ENCODE assay signal across 21 cellular contexts in the genomic region with DNA sequence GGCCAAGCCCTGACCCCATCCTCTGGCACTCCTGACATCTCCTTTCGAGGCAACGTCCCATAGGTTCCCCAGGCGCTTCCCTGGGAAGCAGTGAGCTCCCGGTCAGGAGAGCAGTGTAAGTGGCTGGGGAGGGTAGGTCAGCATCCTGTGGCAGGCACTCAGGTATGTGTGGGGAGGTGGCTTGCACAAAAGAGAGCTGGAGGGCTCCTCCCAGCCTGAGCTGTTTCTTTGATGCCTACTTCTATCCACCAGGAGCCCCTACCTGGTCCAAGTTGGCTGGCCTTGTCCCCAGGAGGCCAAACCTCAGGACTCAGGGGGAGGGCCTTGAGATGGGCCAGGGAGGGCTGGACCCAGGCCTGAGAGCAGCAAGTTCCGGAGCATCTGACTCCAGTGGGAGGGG. TPM values are rescaled to one million over a fixed set of nuclear protein-coding genes. Genes with fewer than 3 reads are reported as not detected.
DNase-seq lines count a peak whose midpoint lies in the region; ATAC-seq and TF ChIP-seq lines count a peak whose summit lies in the region.
"Had no signal": no experiment of that assay in that cellular context is flagged by ENCODE, and none has a peak within 500 bp of the region (broad histone marks: within the 10 kb centered on the region; RNA-seq: fewer than 3 reads in every experiment).

No MANE protein-coding gene starts in this region.

- H3K18ac ChIP-seq in H9 (ENCODE audit: insufficient read length, low read depth, low read length) (no peak overlapping the region), neuronal stem cell (ENCODE audit: low read length) (peak overlapping the region; percentile 40)

- no peak for ATAC-seq in activated naive CD8-positive, alpha-beta T cell treated with anti-CD3 and anti-CD28 coated beads, Interleukin-2, amount 50 U/mL, for 24 hours
- no peak for ATAC-seq in gastrocnemius medialis
- no peak for ATAC-seq in activated T-cell treated with anti-CD3 and anti-CD28 coated beads, Interleukin-2, amount 50 U/mL, for 4 hours
- ATAC-seq: CD8-positive, alpha-beta T cell; HCT116; SK-N-SH treated with all-trans-retinoic acid at 6 μM for 48 hours had no signal

- no peak overlapping the region for H3K56ac ChIP-seq in H9 (ENCODE audit: insufficient read length, low read depth, low read length)

- H3K4me3 Mint-ChIP-seq in H9 (no peak overlapping the region), glutamatergic neuron (ENCODE audit: unreplicated experiment) (no peak overlapping the region)
- no peak overlapping the region for H3K4me3 Mint-ChIP-seq in activated naive CD8-positive, alpha-beta T cell treated with anti-CD3 and anti-CD28 coated beads, Interleukin-2, amount 50 U/mL, for 24 hours
- no peak overlapping the region for H3K4me3 Mint-ChIP-seq in activated T-cell treated with anti-CD3 and anti-CD28 coated beads, Interleukin-2, amount 50 U/mL, for 4 hours
- H3K4me3 Mint-ChIP-seq: CD8-positive, alpha-beta T cell had no signal

- peaks cover 2% of the 10 kb centered on the region for H4K20me1 ChIP-seq in H9 (ENCODE audit: control insufficient read depth, insufficient read depth, insufficient read length)
- H4K20me1 ChIP-seq: BLaER1 treated with 17β-estradiol and CSF1 and Interleukin-3, amounts not matched to agents 10 nM and 100 nM had no signal

- H3K23me2 ChIP-seq in H9 (ENCODE audit: insufficient read length, low read depth, low read length, poor library complexity, severe bottlenecking), result no peaks in the 10 kb centered on the region

- no peak for TF ChIP-seq POLR2A in gastrocnemius medialis (IDR thresholded peaks at IDR 0.05)

- no peaks in the 10 kb centered on the region for H3K9me3 ChIP-seq in H9 (ENCODE audit: control insufficient read depth, low read depth, low read length)
- H3K9me3 ChIP-seq in neuronal stem cell (replicated peaks in 1 of 2; ENCODE audit: control insufficient read depth in 2 of 2, insufficient read depth in 1 of 2, low read depth in 1 of 2, low read length in 2 of 2), result no peaks in the 10 kb centered on the region
- no peaks in the 10 kb centered on the region for H3K9me3 ChIP-seq in gastrocnemius medialis
- H3K9me3 ChIP-seq: BLaER1 treated with 17β-estradiol and CSF1 and Interleukin-3, amounts not matched to agents 10 nM and 100 nM had no signal

- no peaks in the 10 kb centered on the region for H3K36me3 Mint-ChIP-seq in H9 (ENCODE audit: insufficient read depth in 1 of 3, low read depth in 3 of 3)
- no peaks in the 10 kb centered on the region for H3K36me3 Mint-ChIP-seq in glutamatergic neuron (ENCODE audit: unreplicated experiment)
- no peaks in the 10 kb centered on the region for H3K36me3 Mint-ChIP-seq in activated naive CD8-positive, alpha-beta T cell treated with anti-CD3 and anti-CD28 coated beads, Interleukin-2, amount 50 U/mL, for 24 hours (ENCODE audit: low read depth)
- H3K36me3 Mint-ChIP-seq in activated T-cell treated with anti-CD3 and anti-CD28 coated beads, Interleukin-2, amount 50 U/mL, for 4 hours (ENCODE audit: insufficient read depth), result no peaks in the 10 kb centered on the region
- H3K36me3 Mint-ChIP-seq: CD8-positive, alpha-beta T cell had no signal

- H3K9ac ChIP-seq in H9 (ENCODE audit: extremely low read depth, insufficient read length, low read length), result no peak overlapping the region
- no peak overlapping the region for H3K9ac ChIP-seq in neuronal stem cell (ENCODE audit: low read depth, low read length, poor library complexity)

- H3K4me1 ChIP-seq in H9 (ENCODE audit: insufficient read depth, low read length) (no peaks in the 10 kb centered on the region), neuronal stem cell (ENCODE audit: control insufficient read depth in 2 of 2, insufficient read depth in 1 of 2, low read depth in 1 of 2, low read length in 2 of 2) (peaks cover 9 to 15% of the 10 kb centered on the region in 2 donors), gastrocnemius medialis (no peaks in the 10 kb centered on the region)

- no peak overlapping the region for H3K23ac ChIP-seq in H9 (ENCODE audit: insufficient read length, low read depth, low read length)
- no peak overlapping the region for H3K23ac ChIP-seq in neuronal stem cell (ENCODE audit: low read depth, low read length, poor library complexity)

- H2BK120ac ChIP-seq in H9 (ENCODE audit: low read depth, low read length, poor library complexity, severe bottlenecking) (no peak overlapping the region), neuronal stem cell (ENCODE audit: low read depth, low read length) (no peak overlapping the region)

- peak; percentile 46 for DNase-seq in H9
- DNase-seq in glutamatergic neuron, result no peak
- no peak for DNase-seq in neuronal stem cell (ENCODE audit: low spot score)
- no peak for DNase-seq in activated naive CD8-positive, alpha-beta T cell treated with anti-CD3 and anti-CD28 coated beads, Interleukin-2, amount 50 U/mL, for 24 hours
- DNase-seq in gastrocnemius medialis, result no peak
- no peak for DNase-seq in NOMO-1 (lab: John Stamatoyannopoulos, UW; ENCODE audit: unreplicated experiment in 2 of 2)
- DNase-seq in activated T-cell treated with anti-CD3 and anti-CD28 coated beads, Interleukin-2, amount 50 U/mL, for 4 hours, result no peak
- DNase-seq: Calu3; CD8-positive, alpha-beta T cell; DMS79; NCI-H1092 treated with DMSO at 0.1 percent for 48 hours; NCI-H146; NCI-H2029 treated with DMSO at 0.1 percent for 48 hours; NCI-H2171; NCI-H446; OCI-M1; SIG-M5 had no signal

- no peaks in the 10 kb centered on the region for H3K79me1 ChIP-seq in H9 (ENCODE audit: insufficient read depth, low read depth, low read length, poor library complexity, severe bottlenecking)
- no peaks in the 10 kb centered on the region for H3K79me1 ChIP-seq in neuronal stem cell (ENCODE audit: low read depth, low read length)

- in situ Hi-C loops in gastrocnemius medialis (cut with MboI; ENCODE audit: low sequenced_read_pairs in 4 of 4), result no loop called here

- no peak for TF ChIP-seq CTCF in H9 (conservative IDR thresholded peaks at IDR 0.05)
- TF ChIP-seq CTCF in glutamatergic neuron (IDR thresholded peaks at IDR 0.05; ENCODE audit: partially characterized antibody, unreplicated experiment), result no peak
- no peak for TF ChIP-seq CTCF in gastrocnemius medialis (IDR thresholded peaks at IDR 0.05 in 4 of 5, conservative IDR thresholded peaks at IDR 0.05 in 1 of 5)

- no peak overlapping the region for H2BK15ac ChIP-seq in H9 (ENCODE audit: low read depth, low read length)
- H2BK15ac ChIP-seq in neuronal stem cell (ENCODE audit: low read length), result no peak overlapping the region

- WGBS in H9 (ENCODE audit: extremely low coverage, insufficient read length, low lambda C conversion rate), result no CpG with 5 or more reads among the region's 5 CpGs
- no CpG with 5 or more reads among the region's 5 CpGs for WGBS in neuronal stem cell (ENCODE audit: extremely low coverage in 2 of 2, insufficient read length in 2 of 2, insufficient replicate concordance in 1 of 2), 2 donors

- H3K79me2 ChIP-seq in H9 (ENCODE audit: insufficient read depth, low read length), result no peaks in the 10 kb centered on the region

- no peaks in the 10 kb centered on the region for H3K9me3 Mint-ChIP-seq in H9
- peaks cover 12% of the 10 kb centered on the region for H3K9me3 Mint-ChIP-seq in glutamatergic neuron (ENCODE audit: unreplicated experiment)
- H3K9me3 Mint-ChIP-seq in activated naive CD8-positive, alpha-beta T cell treated with anti-CD3 and anti-CD28 coated beads, Interleukin-2, amount 50 U/mL, for 24 hours, result no peaks in the 10 kb centered on the region
- H3K9me3 Mint-ChIP-seq in activated T-cell treated with anti-CD3 and anti-CD28 coated beads, Interleukin-2, amount 50 U/mL, for 4 hours, result no peaks in the 10 kb centered on the region
- H3K9me3 Mint-ChIP-seq: CD8-positive, alpha-beta T cell had no signal

- H3K27me3 ChIP-seq in H9 (ENCODE audit: insufficient read depth, low read length) (no peaks in the 10 kb centered on the region), neuronal stem cell (ENCODE audit: control insufficient read depth in 3 of 3, insufficient read depth in 3 of 3, low read depth in 1 of 3, low read length in 3 of 3) (peaks cover 0 to 64% (median 0%) of the 10 kb centered on the region in 3 experiments), gastrocnemius medialis (peaks cover 0 to 2% (median 0%) of the 10 kb centered on the region in 3 donors)
- H3K27me3 ChIP-seq: BLaER1 treated with 17β-estradiol and CSF1 and Interleukin-3, amounts not matched to agents 10 nM and 100 nM had no signal

- H3K27ac Mint-ChIP-seq in H9, result peak overlapping the region in 1 of 3 experiments; percentile 56; a peak in 1 of 7 replicates
- peak overlapping the region; percentile 72 for H3K27ac Mint-ChIP-seq in glutamatergic neuron (ENCODE audit: unreplicated experiment)
- no peak overlapping the region for H3K27ac Mint-ChIP-seq in activated naive CD8-positive, alpha-beta T cell treated with anti-CD3 and anti-CD28 coated beads, Interleukin-2, amount 50 U/mL, for 24 hours
- H3K27ac Mint-ChIP-seq: CD8-positive, alpha-beta T cell had no signal

- H3K27ac ChIP-seq in H9 (ENCODE audit: insufficient read length, low read depth, low read length) (no peak overlapping the region), angular gyrus (ENCODE audit: low read depth, low read length) (peak overlapping the region; percentile 64), neuronal stem cell (replicated peaks; ENCODE audit: low read length) (no peak overlapping the region), gastrocnemius medialis (no peak overlapping the region)

- H4K91ac ChIP-seq in H9 (ENCODE audit: insufficient read length, low read depth, low read length) (no peak overlapping the region), neuronal stem cell (ENCODE audit: low read depth, low read length, poor library complexity) (no peak overlapping the region)

- H4K5ac ChIP-seq in H9 (ENCODE audit: insufficient read length, low read depth, low read length), result no peak overlapping the region

- H3T11ph ChIP-seq in H9 (ENCODE audit: low read length), result no peak overlapping the region

- H2BK20ac ChIP-seq in H9 (ENCODE audit: low read depth, low read length, poor library complexity, severe bottlenecking), result no peak overlapping the region

- H3K14ac ChIP-seq in H9 (ENCODE audit: insufficient read depth, low read length), result no peak overlapping the region; the same call in 1 of the 2 replicates
- peak overlapping the region; percentile 12 for H3K14ac ChIP-seq in neuronal stem cell (ENCODE audit: low read length)

- H4K8ac ChIP-seq in H9 (replicated peaks; ENCODE audit: insufficient read length, low read depth, low read length) (no peak overlapping the region), neuronal stem cell (ENCODE audit: low read depth, low read length) (no peak overlapping the region)

- H3K4me2 ChIP-seq in H9 (ENCODE audit: insufficient read depth, insufficient read length, low read length), result no peak overlapping the region
- no peak overlapping the region for H3K4me2 ChIP-seq in neuronal stem cell (ENCODE audit: insufficient read depth, low read length, poor library complexity, severe bottlenecking)

- H3K4me3 ChIP-seq in neuronal stem cell (ENCODE audit: low read length in 2 of 2) (no peak overlapping the region), gastrocnemius medialis (no peak overlapping the region)
- H3K4me3 ChIP-seq: BLaER1 treated with 17β-estradiol and CSF1 and Interleukin-3, amounts not matched to agents 10 nM and 100 nM had no signal

- H3K27me3 Mint-ChIP-seq in H9 (ENCODE audit: low read depth), result peaks cover 8% of the 10 kb centered on the region
- H3K27me3 Mint-ChIP-seq in glutamatergic neuron (ENCODE audit: unreplicated experiment), result peaks cover 18% of the 10 kb centered on the region
- H3K27me3 Mint-ChIP-seq in activated naive CD8-positive, alpha-beta T cell treated with anti-CD3 and anti-CD28 coated beads, Interleukin-2, amount 50 U/mL, for 24 hours, result peaks cover 4% of the 10 kb centered on the region
- peaks cover 9% of the 10 kb centered on the region for H3K27me3 Mint-ChIP-seq in activated T-cell treated with anti-CD3 and anti-CD28 coated beads, Interleukin-2, amount 50 U/mL, for 4 hours (ENCODE audit: low read depth)

- H2AK5ac ChIP-seq in H9 (ENCODE audit: insufficient read length, low read length), result no peak overlapping the region
- H2AK5ac ChIP-seq in neuronal stem cell (ENCODE audit: low read depth, low read length), result peak overlapping the region; percentile 66

- no peaks in the 10 kb centered on the region for H3K36me3 ChIP-seq in neuronal stem cell (replicated peaks in 1 of 2; ENCODE audit: control insufficient read depth in 2 of 2, insufficient read depth in 2 of 2, low read length in 2 of 2)
- no peaks in the 10 kb centered on the region for H3K36me3 ChIP-seq in gastrocnemius medialis
- H3K36me3 ChIP-seq: BLaER1 treated with 17β-estradiol and CSF1 and Interleukin-3, amounts not matched to agents 10 nM and 100 nM had no signal

- H2BK12ac ChIP-seq in H9 (ENCODE audit: insufficient read length, low read depth, low read length) (no peak overlapping the region), neuronal stem cell (ENCODE audit: low read length) (no peak overlapping the region)

- intact Hi-C loops in gastrocnemius medialis (cut with DNase I; ENCODE audit: low total_unique reads), result no loop called here

- H3K4me1 Mint-ChIP-seq in H9, result peaks cover 2 to 41% of the 10 kb centered on the region in 2 experiments; a peak in 2 of 4 replicates
- peaks cover 50% of the 10 kb centered on the region for H3K4me1 Mint-ChIP-seq in glutamatergic neuron (ENCODE audit: low read depth, unreplicated experiment)
- no peaks in the 10 kb centered on the region for H3K4me1 Mint-ChIP-seq in activated naive CD8-positive, alpha-beta T cell treated with anti-CD3 and anti-CD28 coated beads, Interleukin-2, amount 50 U/mL, for 24 hours
- no peaks in the 10 kb centered on the region for H3K4me1 Mint-ChIP-seq in activated T-cell treated with anti-CD3 and anti-CD28 coated beads, Interleukin-2, amount 50 U/mL, for 4 hours (ENCODE audit: low read depth)

- H2AFZ ChIP-seq in H9 (ENCODE audit: low read length) (no peak overlapping the region), neuronal stem cell (ENCODE audit: low read length) (no peak overlapping the region)

- H3K4ac ChIP-seq in H9 (ENCODE audit: low read depth, low read length), result no peak overlapping the region
- no peak overlapping the region for H3K4ac ChIP-seq in neuronal stem cell (ENCODE audit: low read length)

- no peak overlapping the region for H2BK5ac ChIP-seq in H9 (ENCODE audit: insufficient read length, low read length)
- H2BK5ac ChIP-seq in neuronal stem cell (ENCODE audit: low read length), result no peak overlapping the region

RNA-seq across cellular contexts. Expression of gene LINGO1, which starts 31.7 kb away (rescaled TPM):
- total RNA-seq in H9 (2021) (41.6 and 42.6 TPM in 2 replicates), glutamatergic neuron (ENCODE audit: unreplicated experiment) (180 TPM), gastrocnemius medialis (10 to 100 TPM in 1 of 4 donors, under 1 TPM in 1, not detected in 2; 0.94 to 12.8 TPM)
- polyA plus RNA-seq in neuronal stem cell (2013, experiment 1 of 2), result 61.3 TPM
- 62.0 TPM for polyA plus RNA-seq in neuronal stem cell (2013, experiment 2 of 2)
- total RNA-seq in activated T-cell treated with anti-CD3 and anti-CD28 coated beads, Interleukin-2, amount 50 U/mL, for 4 hours, result not detected
- total RNA-seq: Calu3; CD8-positive, alpha-beta T cell had no signal
